ENCODE assay signal across 24 cellular contexts in the genomic region with DNA sequence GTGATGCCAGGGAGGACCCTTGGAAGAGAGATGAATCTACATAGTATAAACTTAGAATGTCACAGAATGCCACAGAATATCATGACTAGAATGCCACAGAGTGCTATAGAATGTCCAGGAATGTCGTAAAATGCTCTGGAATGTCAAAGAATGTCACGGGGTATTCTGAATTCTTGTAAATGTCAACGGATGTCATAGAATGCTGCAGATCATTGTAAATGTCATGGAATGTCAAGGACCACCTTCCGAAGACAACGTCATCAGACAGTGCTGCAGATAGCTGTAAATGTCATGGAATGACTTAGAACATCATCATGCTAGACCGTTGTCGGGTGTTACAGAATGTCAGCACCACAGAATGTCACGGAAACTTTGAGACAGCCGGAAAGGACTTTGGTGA.
DNase-seq lines count a peak whose midpoint lies in the region; ATAC-seq and TF ChIP-seq lines count a peak whose summit lies in the region.
"Had no signal": no experiment of that assay in that cellular context is flagged by ENCODE, and none has a peak within 500 bp of the region (broad histone marks: within the 10 kb centered on the region; RNA-seq: fewer than 3 reads in every experiment).

No MANE protein-coding gene starts in this region.

- H3K27ac ChIP-seq in Panc1 (ENCODE audit: low read length) (peak overlapping the region; percentile 79), mesendoderm (ENCODE audit: low read depth, low read length) (no peak overlapping the region)
- H3K27ac ChIP-seq: BLaER1, KMS-11, SJCRH30 had no signal

- H3K36me3 ChIP-seq in BJ (ENCODE audit: control insufficient read depth, insufficient read depth, low read length) (no peaks in the 10 kb centered on the region), Panc1 (ENCODE audit: control insufficient read depth, insufficient read depth, low read length) (no peaks in the 10 kb centered on the region), mesendoderm (ENCODE audit: control insufficient read depth, insufficient read depth, low read length) (no peaks in the 10 kb centered on the region)
- H3K36me3 ChIP-seq: BLaER1, SJCRH30 had no signal

- no peak overlapping the region for H3K4me3 Mint-ChIP-seq in HFFc6
- H3K4me3 Mint-ChIP-seq in effector memory CD8-positive, alpha-beta T cell = no peak overlapping the region
- no peak overlapping the region for H3K4me3 Mint-ChIP-seq in osteocyte (ENCODE audit: unreplicated experiment)
- H3K4me3 Mint-ChIP-seq: CD4-positive, alpha-beta T cell; T-helper 1 cell treated with Interleukin-12 subunit alpha and Interleukin-12 subunit beta and Interleukin-4 antibody, amounts not matched to agents 30 μg/mL and 1 μg/mL, for 36 hours had no signal

- no CpG with 5 or more reads among the region's 9 CpGs for WGBS in mesendoderm (ENCODE audit: extremely low coverage, insufficient coverage, low lambda C conversion rate)

- H3K4ac ChIP-seq in mesendoderm (ENCODE audit: low read depth, low read length) = no peak overlapping the region

- no peak overlapping the region for H3K56ac ChIP-seq in mesendoderm (ENCODE audit: low read length)

- peaks cover 4% of the 10 kb centered on the region for H3K27me3 Mint-ChIP-seq in HFFc6 (ENCODE audit: insufficient read depth)
- H3K27me3 Mint-ChIP-seq in effector memory CD8-positive, alpha-beta T cell = no peaks in the 10 kb centered on the region
- H3K27me3 Mint-ChIP-seq in osteocyte (ENCODE audit: unreplicated experiment) = peaks cover 4% of the 10 kb centered on the region

- no peaks in the 10 kb centered on the region for H3K27me3 ChIP-seq in BJ (ENCODE audit: control insufficient read depth, insufficient read depth, low read length)
- H3K27me3 ChIP-seq in Panc1 (ENCODE audit: control insufficient read depth, insufficient read depth, low read length) = no peaks in the 10 kb centered on the region
- no peaks in the 10 kb centered on the region for H3K27me3 ChIP-seq in mesendoderm (ENCODE audit: insufficient read depth, low read length, poor library complexity)
- H3K27me3 ChIP-seq: BLaER1, SJCRH30 had no signal

- POLR2A ChIA-PET in BJ (lab: Charles Lee) = no interaction called here
- POLR2A ChIA-PET in Panc1 (lab: Charles Lee) = no interaction called here

- H3K4me1 ChIP-seq in Panc1 (ENCODE audit: control insufficient read depth, insufficient read depth, low read length) (peaks cover 21% of the 10 kb centered on the region), mesendoderm (ENCODE audit: control insufficient read depth, low read depth, low read length) (peaks cover 2% of the 10 kb centered on the region)
- H3K4me1 ChIP-seq: SJCRH30 had no signal

- H3K18ac ChIP-seq in mesendoderm (ENCODE audit: low read length) = no peak overlapping the region

- no peaks in the 10 kb centered on the region for H3K79me1 ChIP-seq in mesendoderm (ENCODE audit: low read length)

- H2BK120ac ChIP-seq in mesendoderm (ENCODE audit: low read depth, low read length) = no peak overlapping the region

- H2BK15ac ChIP-seq in mesendoderm (replicated peaks; ENCODE audit: low read depth) = no peak overlapping the region

- in situ Hi-C loops in Panc1 (cut with HindIII; ENCODE audit: low pct_unique_long_range_greater_than_20kb, low sequenced_read_pairs) = no loop called here

- no peak overlapping the region for H4K5ac ChIP-seq in mesendoderm (ENCODE audit: low read length)

- no peak overlapping the region for H3K23ac ChIP-seq in mesendoderm (ENCODE audit: low read length)

- H3K4me2 ChIP-seq in mesendoderm (ENCODE audit: low read length) = no peak overlapping the region
- H3K4me2 ChIP-seq: BLaER1, KMS-11 had no signal

- no peaks in the 10 kb centered on the region for H3K9me3 Mint-ChIP-seq in HFFc6
- no peaks in the 10 kb centered on the region for H3K9me3 Mint-ChIP-seq in effector memory CD8-positive, alpha-beta T cell
- H3K9me3 Mint-ChIP-seq in osteocyte (ENCODE audit: unreplicated experiment) = no peaks in the 10 kb centered on the region
- H3K9me3 Mint-ChIP-seq: CD4-positive, alpha-beta T cell; T-helper 1 cell treated with Interleukin-12 subunit alpha and Interleukin-12 subunit beta and Interleukin-4 antibody, amounts not matched to agents 30 μg/mL and 1 μg/mL, for 36 hours had no signal

- no peaks in the 10 kb centered on the region for H3K79me2 ChIP-seq in mesendoderm (ENCODE audit: control insufficient read depth, insufficient read depth, low read length)

- H3K36me3 Mint-ChIP-seq in HFFc6 (ENCODE audit: low read depth) = no peaks in the 10 kb centered on the region
- H3K36me3 Mint-ChIP-seq in effector memory CD8-positive, alpha-beta T cell (ENCODE audit: insufficient read depth) = peaks cover 4% of the 10 kb centered on the region
- H3K36me3 Mint-ChIP-seq in osteocyte (ENCODE audit: unreplicated experiment) = no peaks in the 10 kb centered on the region

- intact Hi-C loops in Panc1 (cut with micrococcal nuclease; ENCODE audit: unreplicated experiment) (loop anchor here (5.0 to 10.0 kb wide), 2 partner anchors 134 to 186 kb away; no protein-coding TSS in a partner anchor), posterior vena cava (cut with DNase I) (loop anchor here (5.0 to 10.0 kb wide), 4 partner anchors 126 to 409 kb away; a partner anchor contains a TSS)

- ATAC-seq in Panc1 = peak; percentile 54
- no peak for ATAC-seq in effector memory CD8-positive, alpha-beta T cell (replicated peaks)

- H4K8ac ChIP-seq in mesendoderm (ENCODE audit: low read depth, low read length) = no peak overlapping the region

- DNase-seq in BJ (ENCODE audit: low read depth) = peak; percentile 22
- DNase-seq in HFFc6 = peak; percentile 28
- DNase-seq in Panc1 (ENCODE audit: low read depth, low spot score) = no peak
- DNase-seq in mesendoderm = peak; percentile 77
- no peak for DNase-seq in NCI-H2107 treated with DMSO at 0.1 percent for 48 hours (lab: John Stamatoyannopoulos, UW; ENCODE audit: unreplicated experiment)
- DNase-seq in posterior vena cava (ENCODE audit: low spot score) = no peak
- no peak for DNase-seq in effector memory CD8-positive, alpha-beta T cell
- DNase-seq in osteocyte (ENCODE audit: extremely low spot score, unreplicated experiment) = no peak
- DNase-seq: CD4-positive, alpha-beta T cell; DMS 273 treated with DMSO at 0.1 percent for 48 hours; DND-41; GF-D8; H7; NCI-H1105; NCI-H146; NCI-H2029; NCI-H226; NCI-H524; NCI-H774; SJCRH30 had no signal

- no peak overlapping the region for H3K9ac ChIP-seq in mesendoderm (ENCODE audit: low read length)
- H3K9ac ChIP-seq: BLaER1, KMS-11 had no signal

- H3K4me3 ChIP-seq in BJ (ENCODE audit: low read depth, low read length) (no peak overlapping the region), Panc1 (ENCODE audit: low read depth in 2 of 2, low read length in 2 of 2) (no peak overlapping the region), mesendoderm (ENCODE audit: low read length) (no peak overlapping the region)
- H3K4me3 ChIP-seq: BLaER1, SJCRH30 had no signal

- H2AK5ac ChIP-seq in mesendoderm (ENCODE audit: low read length) = no peak overlapping the region

- TF ChIP-seq CTCF in BJ (IDR thresholded peaks at IDR 0.05; ENCODE audit: insufficient read depth, low read depth, low read length) (no peak), HFFc6 (IDR thresholded peaks at IDR 0.05) (no peak), Panc1 (IDR thresholded peaks at IDR 0.05) (no peak), osteocyte (IDR thresholded peaks at IDR 0.05) (no peak)

- no peak overlapping the region; the same call in 1 of the 2 replicates for H3K27ac Mint-ChIP-seq in HFFc6
- H3K27ac Mint-ChIP-seq in effector memory CD8-positive, alpha-beta T cell = no peak overlapping the region
- H3K27ac Mint-ChIP-seq in osteocyte (ENCODE audit: unreplicated experiment) = no peak overlapping the region
- H3K27ac Mint-ChIP-seq: CD4-positive, alpha-beta T cell; T-helper 1 cell treated with Interleukin-12 subunit alpha and Interleukin-12 subunit beta and Interleukin-4 antibody, amounts not matched to agents 30 μg/mL and 1 μg/mL, for 36 hours had no signal

- BruUV-seq in Panc1 (replicated peaks; lab: Mats Ljungman, UMichigan) = no TSS peak

- CTCF ChIA-PET in BJ (lab: Yijun Ruan, JAX) (interaction anchor here (0.7 to 8.0 kb wide), 4 partner anchors 169 to 263 kb away, joined by 3 to 99 read pairs (median 10); no protein-coding TSS in a partner anchor), Panc1 (lab: Charles Lee) (no interaction called here)

- no peak overlapping the region for H2BK5ac ChIP-seq in mesendoderm (ENCODE audit: low read length)

- H3K9me3 ChIP-seq in Panc1 (ENCODE audit: control insufficient read depth, insufficient read depth, low read depth, low read length) = no peaks in the 10 kb centered on the region
- H3K9me3 ChIP-seq: BLaER1, Caco-2, SJCRH30 had no signal

- H3K4me1 Mint-ChIP-seq in HFFc6 (ENCODE audit: low read depth) = peaks cover 44% of the 10 kb centered on the region
- H3K4me1 Mint-ChIP-seq in effector memory CD8-positive, alpha-beta T cell (ENCODE audit: low read depth in 2 of 2) = peaks cover 8 to 9% of the 10 kb centered on the region in 2 donors
- H3K4me1 Mint-ChIP-seq in osteocyte (ENCODE audit: unreplicated experiment) = peaks cover 24% of the 10 kb centered on the region

Comparison
In these comparisons a context has a peak if more than half of its experiments do, and no peak if none do; other contexts are left out.
1. DNase-seq: peak in BJ (single experiment), HFFc6 (single experiment) and mesendoderm (single experiment); none in Panc1 (single experiment), NCI-H2107 treated with DMSO at 0.1 percent for 48 hours (single experiment), posterior vena cava (single experiment), effector memory CD8-positive, alpha-beta T cell (0 of 3) and osteocyte (single experiment).